1 cellular context compared by ENCODE assay signal in the genomic region with DNA sequence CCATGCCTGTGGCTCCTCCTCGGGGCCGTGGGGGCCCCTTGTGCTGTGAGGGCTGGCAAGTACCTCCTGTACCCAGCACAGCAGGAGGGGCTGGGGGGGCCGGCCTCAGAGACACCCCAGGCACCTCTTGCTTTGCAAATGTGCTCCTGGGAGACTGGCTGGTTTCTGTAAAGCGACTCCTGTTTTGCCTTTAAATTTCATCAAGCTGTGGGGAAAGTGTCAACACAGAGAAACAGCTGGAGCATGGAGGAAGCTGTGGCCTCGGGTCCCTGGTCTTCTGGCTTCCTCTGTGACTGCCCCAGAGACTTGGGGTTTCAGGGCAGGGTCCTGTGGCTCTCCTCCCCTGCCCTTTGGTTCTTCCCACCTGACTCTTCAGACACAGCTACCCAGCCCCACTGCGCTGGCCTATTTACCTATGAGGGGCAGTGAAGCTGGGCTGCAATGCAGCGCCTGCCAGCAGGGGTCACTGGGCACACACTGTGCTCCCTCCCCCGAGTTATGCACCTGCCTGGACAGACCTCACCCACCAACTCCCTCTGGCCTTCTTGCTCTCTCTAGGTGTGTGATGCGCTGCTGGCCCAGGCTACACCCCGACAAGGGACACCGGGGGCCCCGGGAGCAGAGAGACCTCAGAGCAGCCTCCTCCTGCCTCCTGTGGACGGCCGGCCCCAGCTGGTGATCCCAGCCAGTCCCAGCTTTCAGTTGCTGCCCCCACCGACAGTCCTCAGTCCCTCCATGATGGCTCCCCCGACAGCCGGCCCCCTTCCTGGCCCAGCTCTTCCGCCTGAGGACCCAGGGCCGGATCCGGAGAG.
TF ChIP-seq lines count a peak whose summit lies in the region.

No MANE protein-coding gene starts in this region.

TF ChIP-seq in GM12878, 131 proteins besides CTCF, POLR2A, EP300 and RAD21:
- TF ChIP-seq RAD51 (IDR thresholded peaks at IDR 0.05): no peak
- TF ChIP-seq CEBPB (IDR thresholded peaks at IDR 0.05; ENCODE audit: borderline replicate concordance in 1 of 2, low read depth in 2 of 2, low read length in 2 of 2): no peak
- TF ChIP-seq STAT1 (conservative IDR thresholded peaks at IDR 0.05): no peak
